Comparison of ENCODE assay signal across 8 cellular contexts in the genomic region with DNA sequence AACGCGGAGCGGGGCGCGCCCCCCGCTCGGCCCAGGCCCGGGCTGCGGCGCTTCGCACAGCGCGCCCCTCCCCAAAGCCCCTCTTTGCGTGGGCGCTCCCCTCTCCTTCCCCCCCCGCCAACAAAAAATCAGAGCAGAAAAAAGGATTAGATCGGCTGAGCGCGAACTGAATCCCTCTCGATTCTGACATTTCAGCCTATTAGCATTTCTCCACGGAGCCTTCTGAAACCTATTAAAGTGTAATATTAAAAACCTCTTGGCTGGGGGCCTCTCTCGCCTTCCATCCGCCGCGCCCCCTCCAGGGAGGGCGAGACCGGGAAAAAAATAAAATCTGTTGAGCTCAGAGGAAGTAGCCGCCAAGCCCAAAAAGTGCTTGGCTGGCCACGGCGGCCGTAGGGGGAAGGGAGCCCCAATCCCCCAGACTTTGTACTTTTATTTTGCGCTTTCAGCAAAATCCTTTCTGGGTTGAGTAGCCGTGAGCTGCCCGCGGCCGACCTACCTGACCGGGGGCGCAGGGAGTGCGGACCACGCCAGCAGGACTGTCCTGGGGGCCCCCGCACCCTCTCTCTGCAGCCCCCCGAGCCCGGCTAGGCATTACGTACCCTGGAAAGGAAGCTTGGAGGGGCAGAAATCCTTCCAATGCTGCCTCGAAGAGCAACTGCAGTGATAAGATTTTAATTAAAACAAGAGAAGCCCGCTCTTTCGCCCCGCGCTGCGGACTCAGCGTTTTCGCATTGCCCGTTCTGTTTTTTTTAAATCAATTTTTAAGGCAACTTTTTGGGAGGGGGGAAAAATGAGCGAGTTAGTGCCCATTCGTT. TPM values are rescaled to one million over a fixed set of nuclear protein-coding genes. Genes with fewer than 3 reads are reported as not detected.
DNase-seq lines count a peak whose midpoint lies in the region; ATAC-seq and TF ChIP-seq lines count a peak whose summit lies in the region.

No MANE protein-coding gene starts in this region.

- no peak for ATAC-seq in CD4-positive, alpha-beta T cell (ENCODE audit: poor library complexity)
- no peak for ATAC-seq in GM19452 (IDR thresholded peaks at IDR 0.05; ENCODE audit: unreplicated experiment)
- ATAC-seq in HG02885 (IDR thresholded peaks at IDR 0.05; ENCODE audit: poor library complexity, unreplicated experiment), result no peak

- peaks cover 47% of the 10 kb centered on the region for H3K4me1 Mint-ChIP-seq in CD4-positive, alpha-beta T cell (ENCODE audit: low read depth)

- H3K4me3 ChIP-seq in HFF-Myc (replicated peaks; ENCODE audit: low read depth, low read length), result peak overlapping the region; percentile 68
- no peak overlapping the region for H3K4me3 ChIP-seq in SU-DHL-6 (ENCODE audit: insufficient read depth, low read length, poor library complexity, severe bottlenecking)
- H3K4me3 ChIP-seq in epithelial cell of esophagus (ENCODE audit: low read length), result peak overlapping the region; percentile 81
- H3K4me3 ChIP-seq in urinary bladder (ENCODE audit: low read depth, low read length), result peak overlapping the region; percentile 85

- CTCF ChIA-PET in CD4-positive, alpha-beta T cell (lab: Charles Lee), result interaction anchor here (0.7 kb wide), 1 partner anchor 59 kb away, joined by 3 read pairs; no protein-coding TSS in a partner anchor

- intact Hi-C loops in CD4-positive, alpha-beta T cell (cut with DNase I, micrococcal nuclease), result loop anchor here in 1 of 2 experiments (2.0 kb wide), 1 partner anchor 28 kb away; no protein-coding TSS in a partner anchor

- H3K4me3 Mint-ChIP-seq in CD4-positive, alpha-beta T cell, result peak overlapping the region; percentile 70

- 0 out of 2 replicates have a peak, but pooled peaks cover 12% of the 10 kb centered on the region for H3F3A ChIP-seq in SU-DHL-6 (ENCODE audit: insufficient read depth)

- H3K9ac ChIP-seq in SU-DHL-6 (ENCODE audit: low read length), result no peak overlapping the region

- peak overlapping the region; percentile 61 for H3K27ac Mint-ChIP-seq in CD4-positive, alpha-beta T cell

- H3K27me3 ChIP-seq in CD4-positive, alpha-beta T cell (ENCODE audit: control insufficient read depth, insufficient read depth, low read length), result peaks cover 86% of the 10 kb centered on the region
- 0 out of 2 replicates have a peak, but pooled peaks cover 3% of the 10 kb centered on the region for H3K27me3 ChIP-seq in SU-DHL-6 (ENCODE audit: low read length)

- WGBS in urinary bladder, result under 1% methylated on average over 55 of the region's 55 CpGs

- H3K36me3 ChIP-seq in SU-DHL-6 (ENCODE audit: low read length) (no peaks in the 10 kb centered on the region), urinary bladder (ENCODE audit: insufficient read depth) (no peaks in the 10 kb centered on the region)

- DNase-seq in CD4-positive, alpha-beta T cell, result no peak
- DNase-seq in HFF-Myc (ENCODE audit: extremely low read depth, low read depth) (no peak), epithelial cell of esophagus (ENCODE audit: low read depth) (no peak), mucosa of gallbladder (ENCODE audit: low spot score) (peak; percentile 48)

- no peaks in the 10 kb centered on the region for H3K4me1 ChIP-seq in urinary bladder (ENCODE audit: insufficient read depth)

- no peaks in the 10 kb centered on the region for H3K36me3 Mint-ChIP-seq in CD4-positive, alpha-beta T cell (ENCODE audit: low read depth)

- H3K9me3 Mint-ChIP-seq in CD4-positive, alpha-beta T cell, result no peaks in the 10 kb centered on the region

- no peaks in the 10 kb centered on the region for H4K20me1 ChIP-seq in SU-DHL-6 (ENCODE audit: low read depth, low read length)

- no peak overlapping the region for H3K27ac ChIP-seq in CD4-positive, alpha-beta T cell (ENCODE audit: low read depth, low read length)
- H3K27ac ChIP-seq in SU-DHL-6 (ENCODE audit: low read depth, low read length), result no peak overlapping the region
- peak overlapping the region; percentile 97 for H3K27ac ChIP-seq in urinary bladder (ENCODE audit: low read depth)

- no peaks in the 10 kb centered on the region for H3K79me2 ChIP-seq in SU-DHL-6 (ENCODE audit: insufficient read depth, low read length)

- POLR2A ChIA-PET in CD4-positive, alpha-beta T cell (lab: Charles Lee), result interaction anchor here (1.4 to 3.6 kb wide), 2 partner anchors 28 kb away, joined by 5 to 25 read pairs; no protein-coding TSS in a partner anchor

- TF ChIP-seq CTCF in CD4-positive, alpha-beta T cell (IDR thresholded peaks at IDR 0.05), result no peak
- no peak for TF ChIP-seq CTCF in HFF-Myc (IDR thresholded peaks at IDR 0.05; ENCODE audit: low read depth, low read length, missing control alignments)
- TF ChIP-seq CTCF in SU-DHL-6 (IDR thresholded peaks at IDR 0.05; ENCODE audit: insufficient read depth, low read length, poor library complexity, severe bottlenecking), result no peak
- no peak for TF ChIP-seq CTCF in epithelial cell of esophagus (IDR thresholded peaks at IDR 0.05; ENCODE audit: insufficient read depth, low read depth, low read length, missing control alignments)

- no peak overlapping the region for H2AFZ ChIP-seq in SU-DHL-6 (ENCODE audit: low read depth, low read length, severe bottlenecking)

- no peaks in the 10 kb centered on the region for H3K9me2 ChIP-seq in SU-DHL-6 (replicated peaks; ENCODE audit: insufficient read depth, low read length)

- peaks cover 72% of the 10 kb centered on the region for H3K27me3 Mint-ChIP-seq in CD4-positive, alpha-beta T cell

- H3K9me3 ChIP-seq in CD4-positive, alpha-beta T cell (ENCODE audit: control insufficient read depth, low read length), result no peaks in the 10 kb centered on the region
- no peaks in the 10 kb centered on the region for H3K9me3 ChIP-seq in SU-DHL-6 (ENCODE audit: insufficient read depth, low read length)

- H3K4me2 ChIP-seq in SU-DHL-6 (ENCODE audit: low read depth, low read length, poor library complexity, severe bottlenecking), result peak overlapping the region; percentile 97

RNA-seq across cellular contexts. Expression of a gene that starts 1.3 kb away (rescaled TPM):
- 10 to 100 TPM; 69.9 TPM for total RNA-seq in CD4-positive, alpha-beta T cell
- total RNA-seq in mucosa of gallbladder (171 TPM), urinary bladder (63.0 TPM)
- 76.8 TPM for polyA plus RNA-seq in urinary bladder
